Comparison of ENCODE assay signal across 9 cellular contexts in the genomic region with DNA sequence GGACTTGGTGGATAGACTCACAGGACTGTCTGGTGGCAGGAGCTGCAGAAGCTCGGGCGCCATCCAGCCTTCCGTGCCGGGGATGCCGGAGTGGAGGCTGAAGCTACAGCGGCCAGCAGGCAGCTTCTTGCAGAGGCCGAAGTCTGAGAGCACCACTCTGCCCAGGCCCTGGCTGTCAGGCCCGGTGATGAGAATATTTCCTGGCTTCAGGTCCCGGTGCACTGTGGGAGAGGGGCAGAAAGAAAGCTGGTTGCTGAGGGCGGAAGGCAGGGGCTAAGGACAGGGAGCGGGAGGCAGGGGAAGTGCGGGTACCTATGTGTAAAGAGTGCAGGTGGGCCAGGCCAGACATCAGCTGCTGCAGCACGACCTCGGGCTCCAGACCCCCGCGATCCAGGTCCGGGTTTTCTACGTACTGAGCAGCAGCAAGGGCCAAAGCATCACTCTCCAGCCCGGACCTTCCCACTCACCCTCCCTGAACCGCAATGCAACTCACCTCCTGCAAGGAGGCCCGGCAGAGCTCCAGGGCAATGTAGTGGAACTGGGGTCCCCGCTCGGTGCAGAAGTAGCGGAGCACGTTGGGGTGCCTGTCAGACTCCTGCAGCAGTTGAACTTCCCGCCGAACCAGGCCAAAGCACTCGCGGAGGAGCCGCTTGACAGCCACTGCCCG. TPM values are rescaled to one million over a fixed set of nuclear protein-coding genes. Genes with fewer than 3 reads are reported as not detected.
A peak's percentile ranks its signal among the peaks of the same experiment; 100 is the strongest.
DNase-seq lines count a peak whose midpoint lies in the region; ATAC-seq and TF ChIP-seq lines count a peak whose summit lies in the region.
"Had no signal": no experiment of that assay in that cellular context is flagged by ENCODE, and none has a peak within 500 bp of the region (broad histone marks: within the 10 kb centered on the region; RNA-seq: fewer than 3 reads in every experiment).

No MANE protein-coding gene starts in this region.

- no peaks in the 10 kb centered on the region for H3K9me3 ChIP-seq in HCT116 (ENCODE audit: control insufficient read depth in 1 of 2, insufficient read depth in 1 of 2, low read depth in 1 of 2, low read length in 2 of 2)
- H3K9me3 ChIP-seq in hepatocyte (ENCODE audit: low read depth) = no peaks in the 10 kb centered on the region
- no peaks in the 10 kb centered on the region for H3K9me3 ChIP-seq in transverse colon

- TF ChIP-seq POLR2A in HCT116 (IDR thresholded peaks at IDR 0.05; ENCODE audit: borderline replicate concordance, extremely low read depth, insufficient read depth, insufficient read length) = no peak
- TF ChIP-seq POLR2A in lower leg skin (IDR thresholded peaks at IDR 0.05) = no peak
- TF ChIP-seq POLR2A in transverse colon (IDR thresholded peaks at IDR 0.05) = no peak

- BruUV-seq in HCT116 (replicated peaks; lab: Mats Ljungman, UMichigan) = no TSS peak

- no peaks in the 10 kb centered on the region for H3K9me3 Mint-ChIP-seq in activated B cell treated with CpG ODN at 0.5 μM for 24 hours

- DNase-seq in HCT116 (ENCODE audit: low read depth, low spot score) (no peak), activated B cell treated with CpG ODN at 0.5 μM for 24 hours (no peak), hepatocyte (ENCODE audit: low spot score) (peak; percentile 46), retina (peak; percentile 84), lower leg skin (ENCODE audit: low spot score in 2 of 2) (no peak), NCI-H1694 (lab: John Stamatoyannopoulos, UW) (no peak), transverse colon (no peak)

- H3K4me3 ChIP-seq in HCT116 (replicated peaks in 1 of 2; ENCODE audit: low read depth in 1 of 2, low read length in 2 of 2) (no peak overlapping the region), hepatocyte (no peak overlapping the region), lower leg skin (ENCODE audit: low read depth, poor library complexity, severe bottlenecking) (no peak overlapping the region), transverse colon (no peak overlapping the region)

- H3K4me2 ChIP-seq in HCT116 (ENCODE audit: low read length) (no peak overlapping the region), hepatocyte (peak overlapping the region; percentile 75)

- peak overlapping the region; percentile 66 for H3K4me3 Mint-ChIP-seq in activated B cell treated with CpG ODN at 0.5 μM for 24 hours

- peaks cover 4% of the 10 kb centered on the region for H3K27me3 Mint-ChIP-seq in activated B cell treated with CpG ODN at 0.5 μM for 24 hours

- H4K20me1 ChIP-seq in HCT116 (ENCODE audit: insufficient read depth) (no peaks in the 10 kb centered on the region), hepatocyte (ENCODE audit: insufficient read depth, poor library complexity, severe bottlenecking) (no peaks in the 10 kb centered on the region)

- H3K9me2 ChIP-seq in HCT116 (ENCODE audit: insufficient read depth) = no peaks in the 10 kb centered on the region
- no peaks in the 10 kb centered on the region for H3K9me2 ChIP-seq in hepatocyte (replicated peaks; ENCODE audit: insufficient read depth)

- POLR2A ChIA-PET in HCT116 (lab: Charles Lee) (interaction anchor here (0.7 kb wide), 1 partner anchor 215 kb away, joined by 3 read pairs; no protein-coding TSS in a partner anchor), activated B cell treated with CpG ODN at 0.5 μM for 24 hours (lab: Charles Lee) (no interaction called here)

- H3K4me1 Mint-ChIP-seq in activated B cell treated with CpG ODN at 0.5 μM for 24 hours = peaks cover 17% of the 10 kb centered on the region

- H3K36me3 ChIP-seq in HCT116 (ENCODE audit: control insufficient read depth in 1 of 2, insufficient read depth in 2 of 2, low read length in 2 of 2) = peaks cover 3 to 14% of the 10 kb centered on the region in 2 experiments; a peak in 3 of 4 replicates
- H3K36me3 ChIP-seq in hepatocyte (replicated peaks; ENCODE audit: insufficient read depth, low read depth) = no peaks in the 10 kb centered on the region
- H3K36me3 ChIP-seq in transverse colon = peaks cover 0 to 12% (median 5%) of the 10 kb centered on the region in 4 donors

- H3K27ac Mint-ChIP-seq in activated B cell treated with CpG ODN at 0.5 μM for 24 hours = no peak overlapping the region

- H3K27ac ChIP-seq in HCT116 (ENCODE audit: low read depth, low read length) (no peak overlapping the region), hepatocyte (no peak overlapping the region), transverse colon (no peak overlapping the region)
- H3K27ac ChIP-seq: HL-60 had no signal

- H3K9ac ChIP-seq in HCT116 (ENCODE audit: low read length) = no peak overlapping the region

- in situ Hi-C loops in transverse colon (cut with MboI; ENCODE audit: low pct_ligation_motif_present in 1 of 4, low pct_unique_long_range_greater_than_20kb in 1 of 4, low sequenced_read_pairs in 3 of 4) = no loop called here

- H3K79me2 ChIP-seq in HCT116 (ENCODE audit: insufficient read depth, low read length) (no peaks in the 10 kb centered on the region), hepatocyte (no peaks in the 10 kb centered on the region)

- peaks cover 11% of the 10 kb centered on the region for H3K36me3 Mint-ChIP-seq in activated B cell treated with CpG ODN at 0.5 μM for 24 hours (ENCODE audit: low read depth)

- no peak for ATAC-seq in HCT116
- no peak for ATAC-seq in activated B cell treated with CpG ODN at 0.5 μM for 24 hours (ENCODE audit: low read depth)
- no peak for ATAC-seq in GM21619 (IDR thresholded peaks at IDR 0.05; ENCODE audit: unreplicated experiment)

- CTCF ChIA-PET in HCT116 (lab: Charles Lee) (interaction anchor here (1.1 to 1.3 kb wide), 2 partner anchors 17 to 33 kb away, joined by 3 read pairs; no protein-coding TSS in a partner anchor), activated B cell treated with CpG ODN at 0.5 μM for 24 hours (lab: Charles Lee) (no interaction called here)

- H3K4me1 ChIP-seq in HCT116 (ENCODE audit: control insufficient read depth in 1 of 2, insufficient read depth in 2 of 2, low read length in 2 of 2) (peaks cover 7 to 25% of the 10 kb centered on the region in 2 experiments; a peak in 3 of 4 replicates), hepatocyte (ENCODE audit: insufficient read depth) (no peaks in the 10 kb centered on the region), transverse colon (peaks cover 0 to 8% (median 3%) of the 10 kb centered on the region in 4 donors)

- RAD21 ChIA-PET in HCT116 (lab: Charles Lee; ENCODE audit: low non-redundant PET in 1 of 2, low total read pairs in 2 of 2, uncharacterized antibody in 2 of 2, unreplicated experiment in 2 of 2) = no interaction called here

- intact Hi-C loops in HCT116 (cut with micrococcal nuclease) (no loop called here), activated B cell treated with CpG ODN at 0.5 μM for 24 hours (cut with micrococcal nuclease) (no loop called here), lower leg skin (cut with DNase I; ENCODE audit: low total_unique reads) (no loop called here), transverse colon (cut with DNase I; ENCODE audit: low total_unique reads) (no loop called here)

- H3K27me3 ChIP-seq in HCT116 (ENCODE audit: insufficient read depth, low read length) = no peaks in the 10 kb centered on the region
- no peaks in the 10 kb centered on the region for H3K27me3 ChIP-seq in hepatocyte
- H3K27me3 ChIP-seq in transverse colon = no peaks in the 10 kb centered on the region

- no peak for TF ChIP-seq RAD21 in HCT116 (IDR thresholded peaks at IDR 0.05; ENCODE audit: low read depth)

- TF ChIP-seq EP300 in transverse colon (IDR thresholded peaks at IDR 0.05; ENCODE audit: low read depth) = no peak

- TF ChIP-seq CTCF in HCT116 (IDR thresholded peaks at IDR 0.05 in 2 of 3, conservative IDR thresholded peaks at IDR 0.05 in 1 of 3; ENCODE audit: borderline replicate concordance in 1 of 3, insufficient read depth in 1 of 3, low read depth in 2 of 3, low read length in 2 of 3) (no peak), activated B cell treated with CpG ODN at 0.5 μM for 24 hours (IDR thresholded peaks at IDR 0.05) (no peak), hepatocyte (IDR thresholded peaks at IDR 0.05; ENCODE audit: poor library complexity) (no peak), lower leg skin (IDR thresholded peaks at IDR 0.05) (no peak), transverse colon (IDR thresholded peaks at IDR 0.05) (no peak)

- H2AFZ ChIP-seq in HCT116 (ENCODE audit: low read depth, low read length, poor library complexity, severe bottlenecking) (no peak overlapping the region), hepatocyte (peak overlapping the region; percentile 29)

- 18% methylated on average over 30 of the region's 31 CpGs for WGBS in hepatocyte (ENCODE audit: low lambda C conversion rate, missing lambda C conversion rate)
- 17 to 23% methylated on average over 30 to 31 of the region's 31 CpGs for WGBS in lower leg skin, 2 donors
- 66% methylated on average over 31 of the region's 31 CpGs; no CpG with 5 or more reads in 1 of the 2 donors for WGBS in transverse colon (ENCODE audit: low coverage in 1 of 2), 2 donors

RNA-seq across cellular contexts. Expression of gene PLK1, which starts 16.2 kb away (rescaled TPM):
- 144 TPM for total RNA-seq in HCT116 (2021; ENCODE audit: unreplicated experiment)
- polyA plus RNA-seq in HCT116 (2012) = 214 and 224 TPM in 2 replicates
- total RNA-seq in activated B cell treated with CpG ODN at 0.5 μM for 24 hours = 2.3 and 3.9 TPM in 2 replicates
- 3.2 and 5.0 TPM in 2 replicates for total RNA-seq in hepatocyte
- 13.6 and 17.8 TPM in 2 replicates for polyA plus RNA-seq in hepatocyte
- 1 to 10 TPM; 2.4 to 5.9 (median 4.4) TPM for total RNA-seq in lower leg skin
- total RNA-seq in transverse colon = 10 to 100 TPM in 1 of 4 donors, 1 to 10 TPM in 3; 1.5 to 20.1 (median 4.3) TPM

RNA-seq across cellular contexts. Expression of gene ERN2, which starts 18.2 kb away (rescaled TPM):
- total RNA-seq in HCT116 (2021; ENCODE audit: unreplicated experiment) (0.47 TPM), activated B cell treated with CpG ODN at 0.5 μM for 24 hours (not detected in 2 replicates), hepatocyte (0.60 and 0.97 TPM in 2 replicates), lower leg skin (1 to 10 TPM in 1 of 4 donors, under 1 TPM in 3; 0.25 to 2.4 (median 0.49) TPM), transverse colon (100 to 1,000 TPM; 114 to 408 (median 168) TPM)
- polyA plus RNA-seq in HCT116 (2012) = 0.25 and 0.54 TPM in 2 replicates
- polyA plus RNA-seq in hepatocyte = 0.22 and 0.46 TPM in 2 replicates

RNA-seq across cellular contexts. Expression of gene DCTN5, which starts 53.6 kb away (rescaled TPM):
- total RNA-seq in HCT116 (2021; ENCODE audit: unreplicated experiment) (42.9 TPM), activated B cell treated with CpG ODN at 0.5 μM for 24 hours (62.8 and 64.1 TPM in 2 replicates), hepatocyte (24.0 and 31.7 TPM in 2 replicates), lower leg skin (10 to 100 TPM; 37.4 to 54.0 (median 46.7) TPM), transverse colon (10 to 100 TPM in 3 of 4 donors, 1 to 10 TPM in 1; 8.0 to 52.2 (median 37.5) TPM)
- 28.8 and 31.0 TPM in 2 replicates for polyA plus RNA-seq in HCT116 (2012)
- polyA plus RNA-seq in hepatocyte = 9.8 and 23.3 TPM in 2 replicates

RNA-seq across cellular contexts. Expression of gene PALB2, which starts 53.7 kb away (rescaled TPM):
- total RNA-seq in HCT116 (2021; ENCODE audit: unreplicated experiment) = 15.6 TPM
- polyA plus RNA-seq in HCT116 (2012) = 3.7 and 6.4 TPM in 2 replicates
- 16.0 and 19.8 TPM in 2 replicates for total RNA-seq in activated B cell treated with CpG ODN at 0.5 μM for 24 hours
- 4.3 and 6.6 TPM in 2 replicates for total RNA-seq in hepatocyte
- 2.6 and 4.5 TPM in 2 replicates for polyA plus RNA-seq in hepatocyte
- total RNA-seq in lower leg skin = 10 to 100 TPM; 10.9 to 16.3 (median 13.0) TPM
- 10 to 100 TPM in 1 of 4 donors, 1 to 10 TPM in 3; 1.4 to 10.6 (median 8.0) TPM for total RNA-seq in transverse colon

RNA-seq across cellular contexts. Expression of gene CHP2, which starts 60.0 kb away (rescaled TPM):
- total RNA-seq in HCT116 (2021; ENCODE audit: unreplicated experiment) (not detected), activated B cell treated with CpG ODN at 0.5 μM for 24 hours (not detected in 2 replicates), hepatocyte (1.6 and 2.0 TPM in 2 replicates), lower leg skin (100 to 1,000 TPM; 120 to 176 (median 134) TPM), transverse colon (100 to 1,000 TPM in 2 of 4 donors, 10 to 100 TPM in 2; 90.9 to 264 (median 122) TPM)
- polyA plus RNA-seq in HCT116 (2012) = not detected in 2 replicates
- polyA plus RNA-seq in hepatocyte = 1.4 and 3.3 TPM in 2 replicates

Comparison
In these comparisons a context has a peak if more than half of its experiments do, and no peak if none do; other contexts are left out.
1. DNase-seq: peak in hepatocyte (single experiment) and retina (single experiment); none in HCT116 (single experiment), activated B cell treated with CpG ODN at 0.5 μM for 24 hours (single experiment), lower leg skin (0 of 2), NCI-H1694 (single experiment) and transverse colon (single experiment).
2. RNA of gene ERN2, which starts 18.2 kb away (total RNA-seq): 114 to 408 TPM in transverse colon; 0.60 to 0.97 TPM in hepatocyte, 0.25 to 2.4 TPM in lower leg skin, 0.47 TPM in HCT116 (single experiment) and not detected in activated B cell treated with CpG ODN at 0.5 μM for 24 hours; every median in the first group is over 10 times any median in the second.